In the genomic region with DNA sequence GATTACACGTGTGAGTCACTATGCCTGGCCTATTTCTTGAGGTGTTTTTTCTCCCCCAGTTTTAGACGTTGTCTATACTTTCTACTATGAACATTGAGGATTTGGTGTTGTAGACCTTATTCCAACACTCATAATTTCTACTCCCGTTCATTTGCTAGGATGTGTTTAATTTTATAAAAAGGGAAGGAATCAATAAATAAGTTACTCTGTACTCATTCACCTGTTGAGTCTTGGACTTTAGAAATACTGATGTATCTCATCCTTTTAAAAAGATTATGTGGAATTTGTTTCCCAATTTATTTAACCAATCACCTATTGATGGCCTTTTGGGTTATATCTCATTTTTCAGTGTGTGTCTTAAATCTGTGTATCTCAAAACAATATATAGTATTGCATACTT, we compare ENCODE assay signal across 16 cellular contexts. TPM values are rescaled to one million over a fixed set of nuclear protein-coding genes. Genes with fewer than 3 reads are reported as not detected.
DNase-seq lines count a peak whose midpoint lies in the region; ATAC-seq and TF ChIP-seq lines count a peak whose summit lies in the region.
"Had no signal": no experiment of that assay in that cellular context is flagged by ENCODE, and none has a peak within 500 bp of the region (broad histone marks: within the 10 kb centered on the region; RNA-seq: fewer than 3 reads in every experiment).

No MANE protein-coding gene starts in this region.

- peak overlapping the region; percentile 21 for H2BK120ac ChIP-seq in IMR-90 (ENCODE audit: low read depth, low read length)

- intact Hi-C loops in activated CD4-positive, alpha-beta T cell treated with anti-CD3 and anti-CD28 coated beads, Interleukin-2, amount 10 ng/mL, durations not matched to agents 24 days and 14 days (cut with micrococcal nuclease), result no loop called here
- intact Hi-C loops in IMR-90 (cut with micrococcal nuclease) (loop anchor here (5.0 kb wide), 1 partner anchor 94 kb away; the partner anchor contains the start of gene CCDC125), sigmoid colon (cut with DNase I) (no loop called here)

- H3K18ac ChIP-seq in IMR-90 (ENCODE audit: low read depth, low read length), result no peak overlapping the region

- 0 out of 2 replicates have a peak overlapping the region, but pooled peaks have one; percentile 51 for H3K14ac ChIP-seq in IMR-90 (replicated peaks; ENCODE audit: low read depth, low read length)

- H3K4ac ChIP-seq in IMR-90 (ENCODE audit: low read depth, low read length), result peak overlapping the region; percentile 88

- H3K36me3 ChIP-seq in IMR-90 (ENCODE audit: control insufficient read depth, insufficient read depth, low read length) (peaks cover 23% of the 10 kb centered on the region), sigmoid colon (peaks cover 0 to 35% (median 3%) of the 10 kb centered on the region in 4 donors)
- H3K36me3 ChIP-seq: vagina had no signal

- peak overlapping the region; percentile 1 to 7; a peak in 1 of 4 replicates for H4K8ac ChIP-seq in IMR-90 (ENCODE audit: low read depth in 2 of 2, low read length in 2 of 2)

- no peak for DNase-seq in activated CD4-positive, alpha-beta T cell treated with anti-CD3 and anti-CD28 coated beads, Interleukin-2, amount 10 ng/mL, durations not matched to agents 24 days and 14 days
- DNase-seq in activated CD4-positive, alpha-beta T cell treated with anti-CD3 and anti-CD28 coated beads, Interleukin-2, amount 50 U/mL, for 4 hours, result no peak
- DNase-seq in IMR-90 (no peak), neural crest cell (ENCODE audit: low read depth, low spot score) (no peak), sigmoid colon (no peak), AML-193 (lab: John Stamatoyannopoulos, UW) (no peak)
- DNase-seq: activated CD4-positive, alpha-beta T cell treated with anti-CD3 and anti-CD28 coated beads for 4 hours; activated T-cell treated with anti-CD3 and anti-CD28 coated beads for 4 hours; NCI-H1436 treated with DMSO at 0.1 percent for 48 hours; NCI-H2227 treated with DMSO at 0.1 percent for 48 hours; Right ventricle myocardium superior had no signal

- peak overlapping the region; percentile 58 for H3K4me3 Mint-ChIP-seq in activated CD4-positive, alpha-beta T cell treated with anti-CD3 and anti-CD28 coated beads, Interleukin-2, amount 10 ng/mL, durations not matched to agents 24 days and 14 days
- peak overlapping the region; percentile 27 to 82 (median 79) for H3K4me3 Mint-ChIP-seq in brain
- peak overlapping the region; percentile 85 for H3K4me3 Mint-ChIP-seq in neural crest cell

- H3K9me3 ChIP-seq in IMR-90 (ENCODE audit: control insufficient read depth, insufficient read depth, low read length) (no peaks in the 10 kb centered on the region), sigmoid colon (no peaks in the 10 kb centered on the region)
- H3K9me3 ChIP-seq: vagina had no signal

- WGBS in IMR-90 (ENCODE audit: extremely low coverage in 2 of 2, insufficient read length in 1 of 2), 2 experiments, result no CpG with 5 or more reads among the region's 3 CpGs
- 86 to 89% methylated on average over 3 of the region's 3 CpGs for WGBS in sigmoid colon, 2 donors

- no peaks in the 10 kb centered on the region for H3K9me3 Mint-ChIP-seq in activated CD4-positive, alpha-beta T cell treated with anti-CD3 and anti-CD28 coated beads, Interleukin-2, amount 10 ng/mL, durations not matched to agents 24 days and 14 days
- H3K9me3 Mint-ChIP-seq in brain, result peaks cover 0 to 4% (median 0%) of the 10 kb centered on the region in 5 experiments
- no peaks in the 10 kb centered on the region for H3K9me3 Mint-ChIP-seq in neural crest cell
- H3K9me3 Mint-ChIP-seq: GM23338, neural progenitor cell had no signal

- H4K5ac ChIP-seq in IMR-90 (ENCODE audit: low read depth, low read length), result no peak overlapping the region

- H3K9me1 ChIP-seq in IMR-90 (ENCODE audit: insufficient read depth, low read length), result no peaks in the 10 kb centered on the region

- CTCF ChIA-PET in IMR-90 (lab: Yijun Ruan, JAX), result interaction anchor here (0.6 kb wide), 1 partner anchor 52 kb away, joined by 3 read pairs; no protein-coding TSS in a partner anchor

- no peak for TF ChIP-seq EP300 in sigmoid colon (IDR thresholded peaks at IDR 0.05)

- no TSS peak for BruUV-seq in IMR-90 (replicated peaks; lab: Mats Ljungman, UMichigan)

- H3K9ac ChIP-seq in IMR-90 (ENCODE audit: low read depth, low read length), result no peak overlapping the region
- H3K9ac ChIP-seq: neural progenitor cell had no signal

- H3K4me1 ChIP-seq in IMR-90 (ENCODE audit: control insufficient read depth, insufficient read depth, low read length) (peaks cover 12% of the 10 kb centered on the region), sigmoid colon (peaks cover 0 to 34% (median 24%) of the 10 kb centered on the region in 4 donors)

- no peak for ATAC-seq in IMR-90 (ENCODE audit: low read depth)
- no peak for ATAC-seq in HG02840 (IDR thresholded peaks at IDR 0.05; ENCODE audit: low FRiP score, unreplicated experiment)
- ATAC-seq: GM23338 had no signal

- no peak overlapping the region for H2AK9ac ChIP-seq in IMR-90 (replicated peaks; ENCODE audit: low read depth, low read length, poor library complexity)

- H3K27ac Mint-ChIP-seq in activated CD4-positive, alpha-beta T cell treated with anti-CD3 and anti-CD28 coated beads, Interleukin-2, amount 10 ng/mL, durations not matched to agents 24 days and 14 days, result no peak overlapping the region
- H3K27ac Mint-ChIP-seq in brain (peak overlapping the region in 1 of 5 experiments; percentile 71), neural crest cell (ENCODE audit: unreplicated experiment) (no peak overlapping the region)
- H3K27ac Mint-ChIP-seq: GM23338, neural progenitor cell had no signal

- H4K91ac ChIP-seq in IMR-90 (ENCODE audit: insufficient read depth, low read depth, low read length), result peak overlapping the region; percentile 93

- H3K36me3 Mint-ChIP-seq in activated CD4-positive, alpha-beta T cell treated with anti-CD3 and anti-CD28 coated beads, Interleukin-2, amount 10 ng/mL, durations not matched to agents 24 days and 14 days (ENCODE audit: low read depth), result peaks cover 42% of the 10 kb centered on the region
- peaks cover 55% of the 10 kb centered on the region for H3K36me3 Mint-ChIP-seq in brain
- H3K36me3 Mint-ChIP-seq in neural crest cell (ENCODE audit: low read depth), result peaks cover 18% of the 10 kb centered on the region

- TF ChIP-seq RAD21 in IMR-90 (IDR thresholded peaks at IDR 0.05; ENCODE audit: low read length), result no peak

- no peaks in the 10 kb centered on the region for H3K27me3 ChIP-seq in IMR-90 (ENCODE audit: control insufficient read depth, insufficient read depth, low read length)
- H3K27me3 ChIP-seq in sigmoid colon, result no peaks in the 10 kb centered on the region
- H3K27me3 ChIP-seq: neural progenitor cell, vagina had no signal

- dilution Hi-C loops in IMR-90 (cut with HindIII; ENCODE audit: low sequenced_read_pairs, unreplicated experiment), result no loop called here

- in situ Hi-C loops in IMR-90 (cut with MboI; ENCODE audit: low sequenced_read_pairs), result no loop called here

- no peak overlapping the region for H3K23ac ChIP-seq in IMR-90 (ENCODE audit: low read depth, low read length)

- H4K20me1 ChIP-seq in IMR-90 (ENCODE audit: insufficient read depth, low read length), result peaks cover 5% of the 10 kb centered on the region; the same call in 1 of the 2 replicates

- H2AK5ac ChIP-seq in IMR-90 (ENCODE audit: low read depth, low read length), result peak overlapping the region; percentile 63; the same call in 1 of the 2 replicates

- TF ChIP-seq CTCF in IMR-90 (conservative IDR thresholded peaks at IDR 0.05; ENCODE audit: low read depth, low read length), result no peak
- no peak for TF ChIP-seq CTCF in brain (conservative IDR thresholded peaks at IDR 0.05)
- no peak for TF ChIP-seq CTCF in neural crest cell (conservative IDR thresholded peaks at IDR 0.05)
- TF ChIP-seq CTCF in sigmoid colon (IDR thresholded peaks at IDR 0.05), result no peak

- TF ChIP-seq POLR2A in IMR-90 (IDR thresholded peaks at IDR 0.05; ENCODE audit: low read depth, low read length) (no peak), sigmoid colon (IDR thresholded peaks at IDR 0.05) (no peak)

- H3K79me1 ChIP-seq in IMR-90 (ENCODE audit: low read depth in 1 of 2, low read length in 2 of 2), result peaks cover 3 to 42% of the 10 kb centered on the region in 2 experiments; a peak in 3 of 4 replicates

- H3K4me1 Mint-ChIP-seq in activated CD4-positive, alpha-beta T cell treated with anti-CD3 and anti-CD28 coated beads, Interleukin-2, amount 10 ng/mL, durations not matched to agents 24 days and 14 days, result peaks cover 38% of the 10 kb centered on the region
- H3K4me1 Mint-ChIP-seq in brain, result peaks cover 54% of the 10 kb centered on the region
- H3K4me1 Mint-ChIP-seq in neural crest cell, result peaks cover 29% of the 10 kb centered on the region

- H2BK20ac ChIP-seq in IMR-90 (ENCODE audit: low read depth, low read length), result peak overlapping the region; percentile 60; the same call in 1 of the 2 replicates

- H3K4me3 ChIP-seq in IMR-90 (ENCODE audit: insufficient read depth, low read depth, low read length) (no peak overlapping the region), sigmoid colon (no peak overlapping the region)
- H3K4me3 ChIP-seq: neural progenitor cell, vagina had no signal

- peak overlapping the region; percentile 74 for H2BK5ac ChIP-seq in IMR-90 (ENCODE audit: low read depth, low read length, poor library complexity, severe bottlenecking)

- no peak overlapping the region for H3K56ac ChIP-seq in IMR-90 (ENCODE audit: extremely low read depth, insufficient read depth, low read length)

- H2AFZ ChIP-seq in IMR-90 (replicated peaks; ENCODE audit: low read length, poor library complexity), result no peak overlapping the region
- H2AFZ ChIP-seq: GM23338, neural progenitor cell had no signal

- H3K27ac ChIP-seq in IMR-90 (ENCODE audit: insufficient read depth, low read length) (peak overlapping the region; percentile 84), sigmoid colon (no peak overlapping the region)
- H3K27ac ChIP-seq: neural progenitor cell, vagina had no signal

- peak overlapping the region; percentile 82; the same call in 1 of the 3 replicates for H2BK15ac ChIP-seq in IMR-90 (ENCODE audit: low read depth, low read length)

- no peaks in the 10 kb centered on the region for H3K27me3 Mint-ChIP-seq in activated CD4-positive, alpha-beta T cell treated with anti-CD3 and anti-CD28 coated beads, Interleukin-2, amount 10 ng/mL, durations not matched to agents 24 days and 14 days
- no peaks in the 10 kb centered on the region for H3K27me3 Mint-ChIP-seq in brain
- H3K27me3 Mint-ChIP-seq in neural crest cell (ENCODE audit: low read depth), result no peaks in the 10 kb centered on the region

- H3K4me2 ChIP-seq in IMR-90 (ENCODE audit: low read depth, low read length), result peak overlapping the region; percentile 64
- H3K4me2 ChIP-seq: GM23338, neural progenitor cell had no signal

- POLR2A ChIA-PET in IMR-90 (lab: Charles Lee; ENCODE audit: unreplicated experiment), result no interaction called here

RNA-seq across cellular contexts. Expression of gene CDK7, which starts 3.2 kb away (rescaled TPM):
- total RNA-seq in activated CD4-positive, alpha-beta T cell treated with anti-CD3 and anti-CD28 coated beads, Interleukin-2, amount 10 ng/mL, durations not matched to agents 24 days and 14 days, result 45.6 and 54.2 TPM in 2 replicates
- total RNA-seq in IMR-90 (2012; rRNA removed) (65.6 and 114 TPM in 2 replicates), neural crest cell (29.4 and 32.4 TPM in 2 replicates), sigmoid colon (10 to 100 TPM in 3 of 4 donors, 1 to 10 TPM in 1; 7.2 to 18.5 (median 13.8) TPM)
- polyA plus RNA-seq in IMR-90 (2012; rRNA removed) (46.3 and 59.8 TPM in 2 replicates), brain (ENCODE audit: insufficient read depth, low read depth, low replicate concordance) (11.5 TPM), sigmoid colon (10 to 100 TPM; 23.4 to 35.1 (median 25.8) TPM)
- 9.4 and 9.6 TPM in 2 replicates for polyA plus RNA-seq in IMR-90 (2012; cell fraction: cytosol; rRNA removed)
- polyA plus RNA-seq in IMR-90 (2012; cell fraction: nucleus; rRNA removed; ENCODE audit: low replicate concordance), result 5.2 and 38.2 TPM in 2 replicates

RNA-seq across cellular contexts. Expression of gene CENPH, which starts 48.5 kb away (rescaled TPM):
- 40.7 and 42.4 TPM in 2 replicates for total RNA-seq in activated CD4-positive, alpha-beta T cell treated with anti-CD3 and anti-CD28 coated beads, Interleukin-2, amount 10 ng/mL, durations not matched to agents 24 days and 14 days
- total RNA-seq in IMR-90 (2012; rRNA removed) (3.8 and 10.8 TPM in 2 replicates), neural crest cell (56.1 and 59.8 TPM in 2 replicates), sigmoid colon (1 to 10 TPM; 1.3 to 3.8 (median 2.6) TPM)
- polyA plus RNA-seq in IMR-90 (2012; rRNA removed) (6.6 and 7.8 TPM in 2 replicates), brain (ENCODE audit: insufficient read depth, low read depth, low replicate concordance) (38.0 TPM), sigmoid colon (10 to 100 TPM in 1 of 3 donors, 1 to 10 TPM in 2; 5.4 to 11.3 (median 5.8) TPM)
- 1.4 and 7.8 TPM in 2 replicates for polyA plus RNA-seq in IMR-90 (2012; cell fraction: cytosol; rRNA removed)
- polyA plus RNA-seq in IMR-90 (2012; cell fraction: nucleus; rRNA removed; ENCODE audit: low replicate concordance), result 0.47 and 1.1 TPM in 2 replicates
